Comparison of ENCODE assay signal across 13 cellular contexts in the genomic region with DNA sequence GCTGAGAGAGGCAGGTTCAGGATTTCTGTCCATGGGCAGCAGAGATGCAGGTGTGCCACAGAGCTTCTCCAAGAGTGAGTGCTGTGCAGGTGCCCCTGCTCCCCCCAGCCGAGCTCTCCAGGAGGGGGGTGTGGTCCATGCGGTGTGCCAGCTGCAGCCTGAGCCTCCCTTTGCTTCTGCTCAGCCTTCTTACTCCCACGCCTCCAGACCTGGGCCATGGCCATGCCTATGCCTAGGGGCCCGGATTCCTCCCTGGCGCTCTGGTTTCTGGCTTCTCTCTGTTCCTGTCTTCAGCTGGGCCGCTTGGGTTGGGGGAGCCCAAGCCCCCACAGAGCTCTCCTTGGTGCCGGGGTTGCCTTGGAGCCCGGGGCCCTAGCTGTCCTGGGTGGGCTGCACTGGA.
DNase-seq lines count a peak whose midpoint lies in the region; ATAC-seq and TF ChIP-seq lines count a peak whose summit lies in the region.
"Had no signal": no experiment of that assay in that cellular context is flagged by ENCODE, and none has a peak within 500 bp of the region (broad histone marks: within the 10 kb centered on the region; RNA-seq: fewer than 3 reads in every experiment).

No MANE protein-coding gene starts in this region.

- DNase-seq in NCI-H1417 (lab: John Stamatoyannopoulos, UW) (peak in 2 of 3 experiments; percentile 53 to 64), NCI-H1417 treated with DMSO at 0.1 percent for 48 hours (lab: John Stamatoyannopoulos, UW) (no peak), AG20443 (ENCODE audit: low spot score) (peak; percentile 3), NCI-H345 (lab: John Stamatoyannopoulos, UW) (peak; percentile 64), posterior vena cava (ENCODE audit: low spot score) (peak; percentile 54), HuH-7.5 (ENCODE audit: low spot score) (no peak), WTC11 (ENCODE audit: low spot score) (no peak), osteocyte (ENCODE audit: extremely low spot score, unreplicated experiment) (no peak)
- DNase-seq: GOT3, MV-4-11, NCI-H1436 treated with DMSO at 0.1 percent for 48 hours, NCI-H510A treated with DMSO at 0.1 percent for 48 hours, SW 1271 had no signal

- H3K4me1 Mint-ChIP-seq in WTC11 (no peaks in the 10 kb centered on the region), osteocyte (ENCODE audit: unreplicated experiment) (no peaks in the 10 kb centered on the region)

- TF ChIP-seq CTCF in WTC11 (IDR thresholded peaks at IDR 0.05) (no peak), osteocyte (IDR thresholded peaks at IDR 0.05) (no peak)

- H3K9me3 Mint-ChIP-seq in WTC11 (no peaks in the 10 kb centered on the region), osteocyte (ENCODE audit: unreplicated experiment) (no peaks in the 10 kb centered on the region)

- no peak for ATAC-seq in WTC11

- POLR2A ChIA-PET in WTC11 (lab: Charles Lee) = no interaction called here

- no peaks in the 10 kb centered on the region for H3K36me3 Mint-ChIP-seq in WTC11
- H3K36me3 Mint-ChIP-seq in osteocyte (ENCODE audit: unreplicated experiment) = no peaks in the 10 kb centered on the region

- intact Hi-C loops in posterior vena cava (cut with DNase I) = no loop called here

- no peaks in the 10 kb centered on the region for H3K27me3 Mint-ChIP-seq in WTC11 (ENCODE audit: low read depth)
- no peaks in the 10 kb centered on the region for H3K27me3 Mint-ChIP-seq in osteocyte (ENCODE audit: unreplicated experiment)

- no peak overlapping the region for H3K27ac Mint-ChIP-seq in WTC11
- H3K27ac Mint-ChIP-seq in osteocyte (ENCODE audit: unreplicated experiment) = no peak overlapping the region

- H3K4me3 Mint-ChIP-seq in WTC11 (no peak overlapping the region), osteocyte (ENCODE audit: unreplicated experiment) (no peak overlapping the region)

- CTCF ChIA-PET in WTC11 (lab: Charles Lee) = interaction anchor here (3.7 kb wide), 1 partner anchor 12 kb away, joined by 19 read pairs; no protein-coding TSS in a partner anchor

TF ChIP-seq in WTC11, 78 proteins besides CTCF, POLR2A, EP300 and RAD21:
- TF ChIP-seq ATF3 (CRISPR knock-in tag; conservative IDR thresholded peaks at IDR 0.05) (no peak), CDX4 (CRISPR knock-in tag; IDR thresholded peaks at IDR 0.05; ENCODE audit: borderline replicate concordance) (no peak), CBFB (CRISPR knock-in tag; IDR thresholded peaks at IDR 0.05; ENCODE audit: low read depth) (no peak), ZNF232 (CRISPR knock-in tag; IDR thresholded peaks at IDR 0.05) (no peak), FOXP4 (CRISPR knock-in tag; IDR thresholded peaks at IDR 0.05) (no peak), ETV6 (CRISPR knock-in tag; IDR thresholded peaks at IDR 0.05) (no peak), RORB (CRISPR knock-in tag; IDR thresholded peaks at IDR 0.05) (no peak), TP53 (CRISPR knock-in tag; IDR thresholded peaks at IDR 0.05) (no peak)
- TF ChIP-seq, protein P1, sequence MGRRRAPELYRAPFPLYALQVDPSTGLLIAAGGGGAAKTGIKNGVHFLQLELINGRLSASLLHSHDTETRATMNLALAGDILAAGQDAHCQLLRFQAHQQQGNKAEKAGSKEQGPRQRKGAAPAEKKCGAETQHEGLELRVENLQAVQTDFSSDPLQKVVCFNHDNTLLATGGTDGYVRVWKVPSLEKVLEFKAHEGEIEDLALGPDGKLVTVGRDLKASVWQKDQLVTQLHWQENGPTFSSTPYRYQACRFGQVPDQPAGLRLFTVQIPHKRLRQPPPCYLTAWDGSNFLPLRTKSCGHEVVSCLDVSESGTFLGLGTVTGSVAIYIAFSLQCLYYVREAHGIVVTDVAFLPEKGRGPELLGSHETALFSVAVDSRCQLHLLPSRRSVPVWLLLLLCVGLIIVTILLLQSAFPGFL (CRISPR knock-in tag; IDR thresholded peaks at IDR 0.05; ENCODE audit: borderline replicate concordance) = no peak

Comparison
In these comparisons a context has a peak if more than half of its experiments do, and no peak if none do; other contexts are left out.
1. DNase-seq: peak in NCI-H1417 (2 of 3), AG20443 (single experiment), NCI-H345 (single experiment) and posterior vena cava (single experiment); none in NCI-H1417 treated with DMSO at 0.1 percent for 48 hours (single experiment), HuH-7.5 (single experiment), WTC11 (single experiment) and osteocyte (single experiment).